In genomic region chr1:6476483-6476882, GRCh38 we compare ENCODE assay signal across 21 cellular contexts. TPM values are rescaled to one million over a fixed set of nuclear protein-coding genes. Genes with fewer than 3 reads are reported as not detected.
"Had no signal": no experiment of that assay in that cellular context is flagged by ENCODE, and none has a peak within 500 bp of the region (broad histone marks: within the 10 kb centered on the region; RNA-seq: fewer than 3 reads in every experiment).

No MANE protein-coding gene starts in this region.

- ATAC-seq: activated CD8-positive, alpha-beta T cell treated with anti-CD3 and anti-CD28 coated beads, Interleukin-2, amount 10 ng/mL, durations not matched to agents 7 days and 5 days; activated T-cell treated with anti-CD3 and anti-CD28 coated beads, Interleukin-2, amount 50 U/mL, for 4 hours; gastrocnemius medialis; upper lobe of right lung had no signal

- H3K27ac Mint-ChIP-seq: activated CD4-positive, alpha-beta T cell treated with anti-CD3 and anti-CD28 coated beads, Interleukin-2, amount 10 ng/mL, durations not matched to agents 7 days and 5 days; activated naive CD4-positive, alpha-beta T cell treated with anti-CD3 and anti-CD28 coated beads, Interleukin-2, amount 10 ng/mL, durations not matched to agents 7 days and 5 days; activated naive CD8-positive, alpha-beta T cell treated with anti-CD3 and anti-CD28 coated beads, Interleukin-2, amount 50 U/mL, for 24 hours had no signal

- H3K4me1 ChIP-seq: gastrocnemius medialis, upper lobe of right lung had no signal

- H3K36me3 Mint-ChIP-seq: activated naive CD4-positive, alpha-beta T cell treated with anti-CD3 and anti-CD28 coated beads, Interleukin-2, amount 10 ng/mL, durations not matched to agents 7 days and 5 days; naive thymus-derived CD8-positive, alpha-beta T cell; stimulated activated effector memory CD8-positive, alpha-beta T cell treated with anti-CD3 and anti-CD28 coated beads, Interleukin-12 subunit alpha, Interleukin-12 subunit beta, amount 100 ng/mL, for 72 hours had no signal

- H3K36me3 ChIP-seq: gastrocnemius medialis, upper lobe of right lung had no signal

- H3K27me3 ChIP-seq: brain microvascular endothelial cell, gastrocnemius medialis, stomach, upper lobe of right lung had no signal

- H3K9me3 Mint-ChIP-seq: activated CD4-positive, alpha-beta T cell treated with anti-CD3 and anti-CD28 coated beads, Interleukin-2, amount 10 ng/mL, durations not matched to agents 7 days and 5 days; activated naive CD4-positive, alpha-beta T cell treated with anti-CD3 and anti-CD28 coated beads, Interleukin-2, amount 10 ng/mL, durations not matched to agents 7 days and 5 days; activated naive CD8-positive, alpha-beta T cell treated with anti-CD3 and anti-CD28 coated beads, Interleukin-2, amount 50 U/mL, for 24 hours; activated T-cell treated with anti-CD3 and anti-CD28 coated beads, Interleukin-2, amount 50 U/mL, for 4 hours; naive thymus-derived CD8-positive, alpha-beta T cell; stimulated activated effector memory CD8-positive, alpha-beta T cell treated with anti-CD3 and anti-CD28 coated beads, Interleukin-12 subunit alpha, Interleukin-12 subunit beta, amount 100 ng/mL, for 72 hours had no signal

- H3K27me3 Mint-ChIP-seq: activated naive CD8-positive, alpha-beta T cell treated with anti-CD3 and anti-CD28 coated beads, Interleukin-2, amount 50 U/mL, for 24 hours had no signal

- H3K4me3 Mint-ChIP-seq: activated CD4-positive, alpha-beta T cell treated with anti-CD3 and anti-CD28 coated beads, Interleukin-2, amount 10 ng/mL, durations not matched to agents 7 days and 5 days; activated CD8-positive, alpha-beta T cell treated with anti-CD3 and anti-CD28 coated beads, Interleukin-2, amount 10 ng/mL, durations not matched to agents 7 days and 5 days; activated naive CD4-positive, alpha-beta T cell treated with anti-CD3 and anti-CD28 coated beads, Interleukin-2, amount 10 ng/mL, durations not matched to agents 7 days and 5 days; activated naive CD8-positive, alpha-beta T cell treated with anti-CD3 and anti-CD28 coated beads, Interleukin-2, amount 50 U/mL, for 24 hours; activated T-cell treated with anti-CD3 and anti-CD28 coated beads, Interleukin-2, amount 50 U/mL, for 4 hours; naive thymus-derived CD8-positive, alpha-beta T cell; stimulated activated effector memory CD8-positive, alpha-beta T cell treated with anti-CD3 and anti-CD28 coated beads, Interleukin-12 subunit alpha, Interleukin-12 subunit beta, amount 100 ng/mL, for 72 hours had no signal

- DNase-seq: activated CD4-positive, alpha-beta T cell treated with anti-CD3 and anti-CD28 coated beads, Interleukin-2, amount 10 ng/mL, durations not matched to agents 7 days and 5 days; activated CD8-positive, alpha-beta T cell treated with anti-CD3 and anti-CD28 coated beads, Interleukin-2, amount 10 ng/mL, durations not matched to agents 7 days and 5 days; activated naive CD4-positive, alpha-beta T cell treated with anti-CD3 and anti-CD28 coated beads, Interleukin-2, amount 10 ng/mL, durations not matched to agents 7 days and 5 days; activated naive CD8-positive, alpha-beta T cell treated with anti-CD3 and anti-CD28 coated beads, Interleukin-2, amount 50 U/mL, for 24 hours; activated T-cell treated with anti-CD3 and anti-CD28 coated beads, Interleukin-2, amount 50 U/mL, for 4 hours; aorta; brain microvascular endothelial cell; central memory CD4-positive, alpha-beta T cell; gastrocnemius medialis; head of caudate nucleus; left ventricle myocardium inferior; naive thymus-derived CD8-positive, alpha-beta T cell; stimulated activated CD4-positive, alpha-beta T cell treated with anti-CD3 and anti-CD28 coated beads, Interleukin-4, amount 100 ng/mL, for 24 hours; stomach; T1000; upper lobe of right lung had no signal

- H3K4me3 ChIP-seq: gastrocnemius medialis, left ventricle myocardium inferior, stomach, upper lobe of right lung had no signal

- H3K27ac ChIP-seq: brain microvascular endothelial cell, gastrocnemius medialis, left ventricle myocardium inferior, stomach, upper lobe of right lung had no signal

- H3K4me1 Mint-ChIP-seq: activated naive CD8-positive, alpha-beta T cell treated with anti-CD3 and anti-CD28 coated beads, Interleukin-2, amount 50 U/mL, for 24 hours had no signal

- H3K9me3 ChIP-seq: gastrocnemius medialis, left ventricle myocardium inferior, stomach, upper lobe of right lung had no signal

RNA-seq across cellular contexts. Expression of gene ESPN, which starts 51.9 kb away (rescaled TPM):
- total RNA-seq: osteocyte had no signal

RNA-seq across cellular contexts. Expression of gene HES2, which starts 56.8 kb away (rescaled TPM):
- total RNA-seq: activated T-cell treated with anti-CD3 and anti-CD28 coated beads, Interleukin-2, amount 50 U/mL, for 4 hours; left ventricle myocardium inferior; mononuclear cell; naive thymus-derived CD8-positive, alpha-beta T cell; osteocyte; sciatic nerve; temporal lobe had no signal
